In genomic region chr1:245825128-245825901, GRCh38 we compare ENCODE assay signal across 18 cellular contexts.
DNase-seq lines count a peak whose midpoint lies in the region; ATAC-seq and TF ChIP-seq lines count a peak whose summit lies in the region.
"Had no signal": no experiment of that assay in that cellular context is flagged by ENCODE, and none has a peak within 500 bp of the region (broad histone marks: within the 10 kb centered on the region; RNA-seq: fewer than 3 reads in every experiment).

No MANE protein-coding gene starts in this region.

- H3K27me3 Mint-ChIP-seq in MCF 10A (ENCODE audit: insufficient read depth, unreplicated experiment), result no peaks in the 10 kb centered on the region
- H3K27me3 Mint-ChIP-seq in activated T-helper 2 cell treated with anti-CD3 and anti-CD28 coated beads, Interferon-gamma antibody, Interleukin-2, Interleukin-4, amounts not matched to agents 10 μg/mL and 5 μg/mL and 100 μg/mL, durations not matched to agents 14 hours and 24 hours and 36 hours (ENCODE audit: low read depth), result no peaks in the 10 kb centered on the region
- H3K27me3 Mint-ChIP-seq: activated T-cell treated with anti-CD3 and anti-CD28 coated beads, Interleukin-2, amount 50 U/mL, for 24 hours had no signal

- H3K27ac Mint-ChIP-seq in MCF 10A (ENCODE audit: low read depth, unreplicated experiment), result peak overlapping the region; percentile 3
- H3K27ac Mint-ChIP-seq in activated T-helper 2 cell treated with anti-CD3 and anti-CD28 coated beads, Interferon-gamma antibody, Interleukin-2, Interleukin-4, amounts not matched to agents 10 μg/mL and 5 μg/mL and 100 μg/mL, durations not matched to agents 14 hours and 24 hours and 36 hours, result no peak overlapping the region
- H3K27ac Mint-ChIP-seq: activated T-cell treated with anti-CD3 and anti-CD28 coated beads, Interleukin-2, amount 50 U/mL, for 24 hours; T-helper 1 cell treated with Interleukin-12 subunit alpha and Interleukin-12 subunit beta and Interleukin-4 antibody, amounts not matched to agents 30 μg/mL and 1 μg/mL, for 36 hours had no signal

- no peak overlapping the region for H3K14ac ChIP-seq in trophoblast cell (ENCODE audit: low read length)

- no peaks in the 10 kb centered on the region for H3K36me3 ChIP-seq in mammary epithelial cell (ENCODE audit: insufficient read depth, low read length)
- no peaks in the 10 kb centered on the region for H3K36me3 ChIP-seq in Panc1 (ENCODE audit: control insufficient read depth, insufficient read depth, low read length)
- no peaks in the 10 kb centered on the region for H3K36me3 ChIP-seq in trophoblast cell (ENCODE audit: control insufficient read depth in 1 of 2, insufficient read depth in 2 of 2, low read length in 2 of 2)
- H3K36me3 ChIP-seq: gastroesophageal sphincter, thoracic aorta had no signal

- H2BK12ac ChIP-seq in trophoblast cell (ENCODE audit: low read length), result peak overlapping the region; percentile 69

- H3K4me1 Mint-ChIP-seq in MCF 10A (ENCODE audit: insufficient read depth, unreplicated experiment), result peaks cover 14% of the 10 kb centered on the region
- H3K4me1 Mint-ChIP-seq in activated T-helper 2 cell treated with anti-CD3 and anti-CD28 coated beads, Interferon-gamma antibody, Interleukin-2, Interleukin-4, amounts not matched to agents 10 μg/mL and 5 μg/mL and 100 μg/mL, durations not matched to agents 14 hours and 24 hours and 36 hours (ENCODE audit: low read depth), result no peaks in the 10 kb centered on the region

- H3K4me3 Mint-ChIP-seq in MCF 10A (ENCODE audit: unreplicated experiment), result no peak overlapping the region
- no peak overlapping the region for H3K4me3 Mint-ChIP-seq in activated T-helper 2 cell treated with anti-CD3 and anti-CD28 coated beads, Interferon-gamma antibody, Interleukin-2, Interleukin-4, amounts not matched to agents 10 μg/mL and 5 μg/mL and 100 μg/mL, durations not matched to agents 14 hours and 24 hours and 36 hours (ENCODE audit: low read depth)
- H3K4me3 Mint-ChIP-seq: activated T-cell treated with anti-CD3 and anti-CD28 coated beads, Interleukin-2, amount 50 U/mL, for 24 hours; T-helper 1 cell treated with Interleukin-12 subunit alpha and Interleukin-12 subunit beta and Interleukin-4 antibody, amounts not matched to agents 30 μg/mL and 1 μg/mL, for 36 hours had no signal

- POLR2A ChIA-PET in MCF 10A (lab: Yijun Ruan, JAX) (interaction anchor here (0.6 kb wide), 1 partner anchor 19 kb away, joined by 3 read pairs; no protein-coding TSS in a partner anchor), Panc1 (lab: Charles Lee) (no interaction called here), HEK293T (lab: Yijun Ruan, JAX) (no interaction called here)

- intact Hi-C loops in MCF 10A (cut with micrococcal nuclease), result no loop called here
- intact Hi-C loops in mammary epithelial cell (cut with micrococcal nuclease), result no loop called here
- intact Hi-C loops in Panc1 (cut with micrococcal nuclease; ENCODE audit: unreplicated experiment), result no loop called here
- intact Hi-C loops in activated T-helper 2 cell treated with anti-CD3 and anti-CD28 coated beads, Interferon-gamma antibody, Interleukin-2, Interleukin-4, amounts not matched to agents 10 μg/mL and 5 μg/mL and 100 μg/mL, durations not matched to agents 14 hours and 24 hours and 36 hours (cut with micrococcal nuclease), result no loop called here

- BruUV-seq in MCF 10A (replicated peaks; lab: Mats Ljungman, UMichigan) (no TSS peak), mammary epithelial cell (replicated peaks; lab: Mats Ljungman, UMichigan) (no TSS peak), Panc1 (replicated peaks; lab: Mats Ljungman, UMichigan) (no TSS peak)

- H3K79me2 ChIP-seq in mammary epithelial cell (ENCODE audit: insufficient read depth, low read length) (no peaks in the 10 kb centered on the region), trophoblast cell (ENCODE audit: control insufficient read depth, insufficient read depth, low read length, poor library complexity) (no peaks in the 10 kb centered on the region)

- H3K4me2 ChIP-seq in mammary epithelial cell (ENCODE audit: insufficient read depth, low read depth, low read length), result no peak overlapping the region
- H3K4me2 ChIP-seq in trophoblast cell (ENCODE audit: low read length), result no peak overlapping the region

- ATAC-seq in Panc1, result no peak
- ATAC-seq: gastroesophageal sphincter had no signal

- no peak overlapping the region for H3K23ac ChIP-seq in trophoblast cell (ENCODE audit: low read length)

- DNase-seq in MCF 10A (ENCODE audit: unreplicated experiment) (no peak), mammary epithelial cell (no peak), Panc1 (ENCODE audit: low read depth, low spot score) (no peak), fibroblast of the aortic adventitia (ENCODE audit: low read depth) (peak; percentile 42), trophoblast cell (peak in 1 of 2 donors; percentile 38), NCI-H1105 (lab: John Stamatoyannopoulos, UW) (no peak), HEK293T (ENCODE audit: extremely low spot score) (no peak)
- DNase-seq in activated T-helper 2 cell treated with anti-CD3 and anti-CD28 coated beads, Interferon-gamma antibody, Interleukin-2, Interleukin-4, amounts not matched to agents 10 μg/mL and 5 μg/mL and 100 μg/mL, durations not matched to agents 14 hours and 24 hours and 36 hours (ENCODE audit: low spot score), result no peak
- DNase-seq: ACHN; activated CD4-positive, alpha-beta T cell treated with anti-CD3 and anti-CD28 coated beads for 48 hours; activated T-cell treated with anti-CD3 and anti-CD28 coated beads, Interleukin-2, amount 50 U/mL, for 24 hours; effector CD4-positive, alpha-beta T cell; NCI-H1417; NCI-H510A; RPMI8226 had no signal

- no peaks in the 10 kb centered on the region for H3K9me3 Mint-ChIP-seq in MCF 10A (ENCODE audit: unreplicated experiment)
- H3K9me3 Mint-ChIP-seq in activated T-helper 2 cell treated with anti-CD3 and anti-CD28 coated beads, Interferon-gamma antibody, Interleukin-2, Interleukin-4, amounts not matched to agents 10 μg/mL and 5 μg/mL and 100 μg/mL, durations not matched to agents 14 hours and 24 hours and 36 hours, result no peaks in the 10 kb centered on the region

- 91% methylated on average over 5 of the region's 13 CpGs for WGBS in mammary epithelial cell (ENCODE audit: low coverage, missing lambda C conversion rate)
- no CpG with 5 or more reads among the region's 13 CpGs for WGBS in trophoblast cell (ENCODE audit: extremely low coverage, insufficient coverage, insufficient read length)

- H3K36me3 Mint-ChIP-seq in MCF 10A (ENCODE audit: insufficient read depth, unreplicated experiment), result no peaks in the 10 kb centered on the region
- H3K36me3 Mint-ChIP-seq in activated T-helper 2 cell treated with anti-CD3 and anti-CD28 coated beads, Interferon-gamma antibody, Interleukin-2, Interleukin-4, amounts not matched to agents 10 μg/mL and 5 μg/mL and 100 μg/mL, durations not matched to agents 14 hours and 24 hours and 36 hours (ENCODE audit: low read depth), result no peaks in the 10 kb centered on the region

- no peaks in the 10 kb centered on the region for H4K20me1 ChIP-seq in mammary epithelial cell (ENCODE audit: insufficient read depth, low read length)

- H2AK5ac ChIP-seq in trophoblast cell (ENCODE audit: low read length), result peak overlapping the region; percentile 82

- H3K27me3 ChIP-seq in mammary epithelial cell (ENCODE audit: insufficient read depth, low read length) (no peaks in the 10 kb centered on the region), Panc1 (ENCODE audit: control insufficient read depth, insufficient read depth, low read length) (no peaks in the 10 kb centered on the region), trophoblast cell (ENCODE audit: insufficient read depth, low read length) (no peaks in the 10 kb centered on the region)
- H3K27me3 ChIP-seq: gastroesophageal sphincter had no signal

- H3K4me3 ChIP-seq in mammary epithelial cell (replicated peaks in 1 of 3; ENCODE audit: insufficient read depth in 1 of 3, low read depth in 2 of 3, low read length in 3 of 3), result no peak overlapping the region
- H3K4me3 ChIP-seq in Panc1 (ENCODE audit: low read depth in 2 of 2, low read length in 2 of 2), result no peak overlapping the region
- no peak overlapping the region for H3K4me3 ChIP-seq in fibroblast of the aortic adventitia (ENCODE audit: low read depth, low read length)
- H3K4me3 ChIP-seq in trophoblast cell (ENCODE audit: low read depth, low read length), result no peak overlapping the region
- H3K4me3 ChIP-seq: gastroesophageal sphincter, thoracic aorta had no signal

- H4K12ac ChIP-seq in trophoblast cell (ENCODE audit: low read depth, low read length), result peak overlapping the region; percentile 2

- CTCF ChIA-PET in MCF 10A (lab: Yijun Ruan, JAX) (interaction anchor here (0.6 to 1.2 kb wide), 6 partner anchors 9 to 511 kb away, joined by 3 to 4 read pairs (median 3); no protein-coding TSS in a partner anchor), mammary epithelial cell (lab: Charles Lee; ENCODE audit: low non-redundant PET) (interaction anchor here (0.6 kb wide), 1 partner anchor 669 kb away, joined by 3 read pairs; no protein-coding TSS in a partner anchor), Panc1 (lab: Charles Lee) (no interaction called here), HEK293T (lab: Yijun Ruan, JAX) (no interaction called here)

- H3K4ac ChIP-seq in trophoblast cell (ENCODE audit: low read depth, low read length), result no peak overlapping the region

- H3K79me1 ChIP-seq in trophoblast cell (ENCODE audit: low read length), result peaks cover 14% of the 10 kb centered on the region

- H4K91ac ChIP-seq in trophoblast cell (ENCODE audit: low read depth, low read length), result peak overlapping the region; percentile 57

- H2AFZ ChIP-seq in mammary epithelial cell (ENCODE audit: low read depth, low read length) (no peak overlapping the region), trophoblast cell (ENCODE audit: insufficient read depth, low read length, poor library complexity) (no peak overlapping the region)

- peak overlapping the region; percentile 72 for H2BK120ac ChIP-seq in trophoblast cell (ENCODE audit: insufficient read depth, low read length, poor library complexity)

- peak overlapping the region; percentile 1 for H4K8ac ChIP-seq in trophoblast cell (ENCODE audit: low read depth, low read length)

- H3K9me3 ChIP-seq in mammary epithelial cell (replicated peaks; ENCODE audit: insufficient read depth, low read length), result peaks cover 2% of the 10 kb centered on the region
- H3K9me3 ChIP-seq in Panc1 (ENCODE audit: control insufficient read depth, insufficient read depth, low read depth, low read length), result no peaks in the 10 kb centered on the region
- no peaks in the 10 kb centered on the region for H3K9me3 ChIP-seq in trophoblast cell (ENCODE audit: insufficient read depth, low read depth, low read length)
- H3K9me3 ChIP-seq: gastroesophageal sphincter had no signal

- dilution Hi-C loops in mammary epithelial cell (cut with HindIII; ENCODE audit: low sequenced_read_pairs), result no loop called here

- H3K27ac ChIP-seq in mammary epithelial cell (ENCODE audit: insufficient read depth, low read depth, low read length) (no peak overlapping the region), Panc1 (ENCODE audit: low read length) (no peak overlapping the region), trophoblast cell (ENCODE audit: low read depth, low read length) (no peak overlapping the region)
- H3K27ac ChIP-seq: gastroesophageal sphincter, thoracic aorta had no signal

- in situ Hi-C loops in mammary epithelial cell (cut with MboI; ENCODE audit: low sequenced_read_pairs in 2 of 2) (no loop called here), Panc1 (cut with HindIII; ENCODE audit: low pct_unique_long_range_greater_than_20kb, low sequenced_read_pairs) (no loop called here)

- peaks cover 10% of the 10 kb centered on the region for H3K4me1 ChIP-seq in mammary epithelial cell (ENCODE audit: insufficient read depth, low read length)
- no peaks in the 10 kb centered on the region for H3K4me1 ChIP-seq in Panc1 (ENCODE audit: control insufficient read depth, insufficient read depth, low read length)
- peaks cover 3 to 6% of the 10 kb centered on the region in 2 experiments for H3K4me1 ChIP-seq in trophoblast cell (ENCODE audit: control insufficient read depth in 1 of 2, insufficient read depth in 2 of 2, low read length in 2 of 2)
- H3K4me1 ChIP-seq: gastroesophageal sphincter had no signal

- H3K18ac ChIP-seq in trophoblast cell (ENCODE audit: low read length), result no peak overlapping the region

- TF ChIP-seq CTCF in MCF 10A (IDR thresholded peaks at IDR 0.05; ENCODE audit: unreplicated experiment), result no peak
- peak in 1 of 2 donors; percentile 13 for TF ChIP-seq CTCF in mammary epithelial cell (conservative IDR thresholded peaks at IDR 0.05 in 1 of 2, IDR thresholded peaks at IDR 0.05 in 1 of 2; ENCODE audit: extremely low read depth in 1 of 2, insufficient read depth in 1 of 2, low read depth in 1 of 2, low read length in 2 of 2)
- peak; percentile 39 for TF ChIP-seq CTCF in Panc1 (IDR thresholded peaks at IDR 0.05)
- peak; percentile 28 for TF ChIP-seq CTCF in fibroblast of the aortic adventitia (IDR thresholded peaks at IDR 0.05; ENCODE audit: insufficient read depth, low read length)

- H2BK5ac ChIP-seq in trophoblast cell (ENCODE audit: low read depth, low read length, poor library complexity), result no peak overlapping the region

- H3K9ac ChIP-seq in mammary epithelial cell (ENCODE audit: insufficient read depth, low read length) (no peak overlapping the region), trophoblast cell (ENCODE audit: low read length) (no peak overlapping the region)

Comparison
In these comparisons a context has a peak if more than half of its experiments do, and no peak if none do; other contexts are left out.
1. CTCF ChIA-PET loops: an anchor here in MCF 10A (0.6 to 1.2 kb wide) and mammary epithelial cell (0.6 kb wide); none called in Panc1 and HEK293T.